Comparison of ENCODE assay signal across 9 cellular contexts in the genomic region with DNA sequence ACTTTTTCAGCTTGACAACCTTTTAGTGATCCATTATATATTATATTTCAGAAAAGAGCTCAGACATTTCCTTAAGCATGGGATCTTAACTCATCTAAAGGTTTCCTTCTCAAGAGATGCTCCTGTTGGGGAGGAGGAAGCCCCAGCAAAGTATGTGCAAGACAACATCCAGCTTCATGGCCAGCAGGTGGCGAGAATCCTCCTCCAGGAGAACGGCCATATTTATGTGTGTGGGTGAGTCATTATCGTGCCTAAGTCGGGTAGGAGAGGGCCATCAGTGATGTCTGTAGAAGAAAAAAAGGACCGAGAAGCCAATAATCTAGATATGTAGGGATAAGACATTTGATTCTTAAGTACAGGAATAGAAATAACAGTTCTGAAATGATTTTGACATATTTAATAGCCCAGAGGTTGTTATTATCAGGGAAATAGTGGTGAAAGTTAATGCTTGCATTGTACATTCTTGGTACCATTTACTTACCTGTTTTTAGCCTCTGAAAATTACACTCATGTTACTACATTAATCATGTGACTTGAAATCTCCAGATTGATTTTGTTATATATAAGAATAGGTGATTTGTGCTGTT. TPM values are rescaled to one million over a fixed set of nuclear protein-coding genes. Genes with fewer than 3 reads are reported as not detected.
A peak's percentile ranks its signal among the peaks of the same experiment; 100 is the strongest.
DNase-seq lines count a peak whose midpoint lies in the region; ATAC-seq, FAIRE-seq and TF ChIP-seq lines count a peak whose summit lies in the region.
"Had no signal": no experiment of that assay in that cellular context is flagged by ENCODE, and none has a peak within 500 bp of the region (broad histone marks: within the 10 kb centered on the region; RNA-seq: fewer than 3 reads in every experiment).

No MANE protein-coding gene starts in this region.

- H2AFZ ChIP-seq in HepG2 (ENCODE audit: low read length): no peak overlapping the region

- H3K36me3 Mint-ChIP-seq in stimulated activated memory B cell treated with anti-CD40 and anti-IgM and Interleukin-4, amounts not matched to agents 10 μg/mL and 1 μg/mL and 100 μg/mL, for 72 hours: peaks cover 88% of the 10 kb centered on the region

- POLR2A ChIA-PET in HepG2 (lab: Yijun Ruan, JAX): no interaction called here

- BruUV-seq in HepG2 (replicated peaks; lab: Mats Ljungman, UMichigan): no TSS peak

- no peak overlapping the region for H3K4me3 Mint-ChIP-seq in stimulated activated memory B cell treated with anti-CD40 and anti-IgM and Interleukin-4, amounts not matched to agents 10 μg/mL and 1 μg/mL and 100 μg/mL, for 72 hours

- no peaks in the 10 kb centered on the region for H3K27me3 Mint-ChIP-seq in stimulated activated memory B cell treated with anti-CD40 and anti-IgM and Interleukin-4, amounts not matched to agents 10 μg/mL and 1 μg/mL and 100 μg/mL, for 72 hours

- ATAC-seq in HepG2 (peak; percentile 83), right lobe of liver (no peak)
- ATAC-seq in stimulated activated memory B cell treated with anti-CD40 and anti-IgM and Interleukin-4, amounts not matched to agents 10 μg/mL and 1 μg/mL and 100 μg/mL, for 72 hours: no peak
- ATAC-seq: body of pancreas had no signal

- TF ChIP-seq RAD21 in HepG2 (CRISPR knock-in tag; IDR thresholded peaks at IDR 0.05): no peak

- WGBS in HepG2 (ENCODE audit: low lambda C conversion rate): 78% methylated on average over 5 of the region's 5 CpGs
- WGBS in right lobe of liver (ENCODE audit: insufficient coverage, low coverage, low lambda C conversion rate, missing lambda C conversion rate): 70% methylated on average over 5 of the region's 5 CpGs

- in situ Hi-C loops in HepG2 (cut with HindIII; ENCODE audit: extremely low pct_ligation_motif_present, low pct_unique_long_range_greater_than_20kb): no loop called here
- in situ Hi-C loops in KBM-7 (cut with MboI; ENCODE audit: low pct_unique_long_range_greater_than_20kb, low sequenced_read_pairs): no loop called here

- H3K27me3 ChIP-seq in HepG2 (ENCODE audit: control insufficient read depth in 1 of 2, insufficient read depth in 2 of 2, low read length in 2 of 2): no peaks in the 10 kb centered on the region
- no peaks in the 10 kb centered on the region for H3K27me3 ChIP-seq in right lobe of liver
- no peaks in the 10 kb centered on the region for H3K27me3 ChIP-seq in WERI-Rb-1 (ENCODE audit: insufficient read depth, low read depth, severe bottlenecking)
- H3K27me3 ChIP-seq: body of pancreas had no signal

- peaks cover 10 to 79% of the 10 kb centered on the region in 2 experiments for H3K36me3 ChIP-seq in HepG2 (replicated peaks in 1 of 2; ENCODE audit: control insufficient read depth in 1 of 2, insufficient read depth in 2 of 2, low read length in 2 of 2)
- peaks cover 0 to 93% (median 39%) of the 10 kb centered on the region in 4 donors for H3K36me3 ChIP-seq in right lobe of liver
- H3K36me3 ChIP-seq in WERI-Rb-1: peaks cover 98% of the 10 kb centered on the region

- H3K27ac ChIP-seq in HepG2 (ENCODE audit: extremely low read length, insufficient read depth, low read length) (no peak overlapping the region), right lobe of liver (no peak overlapping the region), WERI-Rb-1 (no peak overlapping the region)
- H3K27ac ChIP-seq: body of pancreas had no signal

- no peak overlapping the region for H3K4me2 ChIP-seq in HepG2 (ENCODE audit: low read depth, low read length)

- TF ChIP-seq EP300 in HepG2 (IDR thresholded peaks at IDR 0.05; ENCODE audit: low read depth in 2 of 2, low read length in 2 of 2) (no peak), HepG2 (CRISPR knock-in tag; IDR thresholded peaks at IDR 0.05; ENCODE audit: borderline replicate concordance) (no peak)

- peaks cover 8% of the 10 kb centered on the region for H3K4me1 Mint-ChIP-seq in stimulated activated memory B cell treated with anti-CD40 and anti-IgM and Interleukin-4, amounts not matched to agents 10 μg/mL and 1 μg/mL and 100 μg/mL, for 72 hours

- intact Hi-C loops in HepG2 (cut with micrococcal nuclease; ENCODE audit: unreplicated experiment): no loop called here
- intact Hi-C loops in right lobe of liver (cut with DNase I): no loop called here

- CTCF ChIA-PET in HepG2 (lab: Yijun Ruan, JAX; ENCODE audit: low intra/inter-chr PET ratio, low total read pairs): no interaction called here

- H3K9me3 Mint-ChIP-seq in stimulated activated memory B cell treated with anti-CD40 and anti-IgM and Interleukin-4, amounts not matched to agents 10 μg/mL and 1 μg/mL and 100 μg/mL, for 72 hours: no peaks in the 10 kb centered on the region

- FAIRE-seq in HepG2 (lab: Jason Lieb, UNC): no peak

- DNase-seq in HepG2 (ENCODE audit: low spot score) (peak; percentile 21), right lobe of liver (no peak), KBM-7 (peak; percentile 49), WERI-Rb-1 (peak; percentile 60), glomerular visceral epithelial cell (ENCODE audit: extremely low spot score) (peak; percentile 24), cerebellum (ENCODE audit: low spot score) (no peak)
- DNase-seq in NK-92 treated with Interleukin-12 subunit alpha and Interleukin-12 subunit beta, amount 100 ng/mL, for 24 hours (lab: John Stamatoyannopoulos, UW): no peak

- no peaks in the 10 kb centered on the region for H4K20me1 ChIP-seq in HepG2 (ENCODE audit: insufficient read depth, low read length)

- no peak overlapping the region for H3K9ac ChIP-seq in HepG2 (ENCODE audit: insufficient read depth, low read depth, low read length)

- H3K9me3 ChIP-seq in HepG2 (ENCODE audit: low read length) (no peaks in the 10 kb centered on the region), right lobe of liver (no peaks in the 10 kb centered on the region), WERI-Rb-1 (ENCODE audit: severe bottlenecking) (no peaks in the 10 kb centered on the region)
- H3K9me3 ChIP-seq: body of pancreas had no signal

- H3K79me2 ChIP-seq in HepG2 (ENCODE audit: insufficient read depth, low read length): no peaks in the 10 kb centered on the region

- H3K4me3 ChIP-seq in HepG2 (replicated peaks in 1 of 3; ENCODE audit: insufficient read depth in 1 of 3, low read depth in 2 of 3, low read length in 3 of 3) (no peak overlapping the region), right lobe of liver (no peak overlapping the region), WERI-Rb-1 (ENCODE audit: low read depth, low read length) (no peak overlapping the region)
- H3K4me3 ChIP-seq: body of pancreas had no signal

- H3K27ac Mint-ChIP-seq in stimulated activated memory B cell treated with anti-CD40 and anti-IgM and Interleukin-4, amounts not matched to agents 10 μg/mL and 1 μg/mL and 100 μg/mL, for 72 hours: no peak overlapping the region

- TF ChIP-seq POLR2A in HepG2 (IDR thresholded peaks at IDR 0.05; ENCODE audit: insufficient read depth in 1 of 2, low read depth in 2 of 2, low read length in 2 of 2) (no peak), right lobe of liver (IDR thresholded peaks at IDR 0.05) (no peak)

- peak; percentile 36 for TF ChIP-seq CTCF in HepG2 (CRISPR knock-in tag; IDR thresholded peaks at IDR 0.05)
- TF ChIP-seq CTCF in right lobe of liver (IDR thresholded peaks at IDR 0.05): peak in 2 of 4 donors; percentile 4 to 12
- peak; percentile 60 for TF ChIP-seq CTCF in WERI-Rb-1 (IDR thresholded peaks at IDR 0.05; ENCODE audit: low read depth, low read length)

- H3K4me1 ChIP-seq in HepG2 (ENCODE audit: insufficient read depth, low read length): no peaks in the 10 kb centered on the region
- no peaks in the 10 kb centered on the region for H3K4me1 ChIP-seq in right lobe of liver
- H3K4me1 ChIP-seq: body of pancreas had no signal

RNA-seq across cellular contexts. Expression of gene MTRR, which starts 28.2 kb away (rescaled TPM):
- total RNA-seq in HepG2 (2016; rRNA removed; fragmentation: Illumina TruSeq; extraction: Trizol): 39.2 and 43.1 TPM in 2 replicates
- total RNA-seq in HepG2 (2016; cell fraction: cytosol; rRNA removed; fragmentation: Illumina TruSeq; extraction: Trizol; ENCODE audit: low read depth): 9.6 and 9.7 TPM in 2 replicates
- 44.7 and 46.0 TPM in 2 replicates for total RNA-seq in HepG2 (2016; cell fraction: insoluble cytoplasmic fraction; rRNA removed; fragmentation: Illumina TruSeq; extraction: Trizol)
- total RNA-seq in HepG2 (2016; cell fraction: membrane; rRNA removed; fragmentation: Illumina TruSeq; extraction: Trizol): 19.2 TPM in 2 replicates
- total RNA-seq in HepG2 (2016; cell fraction: nucleus; rRNA removed; fragmentation: Illumina TruSeq; extraction: Trizol): 73.8 and 83.7 TPM in 2 replicates
- 53.9 and 59.2 TPM in 2 replicates for polyA plus RNA-seq in HepG2 (2011; rRNA removed)
- 24.6 and 29.6 TPM in 2 replicates for polyA plus RNA-seq in HepG2 (2011; cell fraction: cytosol; rRNA removed)
- 76.6 and 78.8 TPM in 2 replicates for polyA plus RNA-seq in HepG2 (2011; cell fraction: nucleus; rRNA removed)
- 27.0 and 30.9 TPM in 2 replicates for polyA plus RNA-seq in HepG2 (2012)
- 5.1 and 6.8 TPM in 2 replicates for polyA plus RNA-seq in HepG2 (2016; cell fraction: cytosol; fragmentation: Illumina TruSeq; extraction: Trizol; ENCODE audit: low read depth)
- polyA plus RNA-seq in HepG2 (2016; cell fraction: insoluble cytoplasmic fraction; fragmentation: Illumina TruSeq; extraction: Trizol; ENCODE audit: low read depth): 49.7 and 51.4 TPM in 2 replicates
- 15.2 and 18.8 TPM in 2 replicates for polyA plus RNA-seq in HepG2 (2016; cell fraction: membrane; fragmentation: Illumina TruSeq; extraction: Trizol; ENCODE audit: low read depth)
- 66.9 and 74.7 TPM in 2 replicates for polyA plus RNA-seq in HepG2 (2016; cell fraction: nucleus; fragmentation: Illumina TruSeq; extraction: Trizol; ENCODE audit: insufficient read depth, low read depth)
- polyA minus RNA-seq in HepG2 (2011; rRNA and poly(A)+ RNA removed; ENCODE audit: low replicate concordance): 87.7 and 260 TPM in 2 replicates
- polyA minus RNA-seq in HepG2 (2011; cell fraction: cytosol; rRNA and poly(A)+ RNA removed): 25.6 and 30.9 TPM in 2 replicates
- polyA minus RNA-seq in HepG2 (2011; cell fraction: nucleus; rRNA and poly(A)+ RNA removed): 211 and 212 TPM in 2 replicates
- total RNA-seq in right lobe of liver: 10 to 100 TPM; 31.5 to 42.1 (median 36.7) TPM
- total RNA-seq in cerebellum: 38.0 TPM

RNA-seq across cellular contexts. Expression of gene FASTKD3, which starts 28.3 kb away (rescaled TPM):
- total RNA-seq in HepG2 (2016; rRNA removed; fragmentation: Illumina TruSeq; extraction: Trizol): 17.8 and 24.8 TPM in 2 replicates
- 7.2 and 7.8 TPM in 2 replicates for total RNA-seq in HepG2 (2016; cell fraction: cytosol; rRNA removed; fragmentation: Illumina TruSeq; extraction: Trizol; ENCODE audit: low read depth)
- total RNA-seq in HepG2 (2016; cell fraction: insoluble cytoplasmic fraction; rRNA removed; fragmentation: Illumina TruSeq; extraction: Trizol): 16.7 and 28.2 TPM in 2 replicates
- total RNA-seq in HepG2 (2016; cell fraction: membrane; rRNA removed; fragmentation: Illumina TruSeq; extraction: Trizol): 8.9 and 14.9 TPM in 2 replicates
- 16.4 and 17.2 TPM in 2 replicates for total RNA-seq in HepG2 (2016; cell fraction: nucleus; rRNA removed; fragmentation: Illumina TruSeq; extraction: Trizol)
- polyA plus RNA-seq in HepG2 (2011; rRNA removed): 6.3 and 6.9 TPM in 2 replicates
- polyA plus RNA-seq in HepG2 (2011; cell fraction: cytosol; rRNA removed): 2.8 and 4.2 TPM in 2 replicates
- polyA plus RNA-seq in HepG2 (2011; cell fraction: nucleus; rRNA removed): 4.9 and 9.0 TPM in 2 replicates
- polyA plus RNA-seq in HepG2 (2012): 6.8 and 8.0 TPM in 2 replicates
- polyA plus RNA-seq in HepG2 (2016; cell fraction: cytosol; fragmentation: Illumina TruSeq; extraction: Trizol; ENCODE audit: low read depth): 2.4 and 3.0 TPM in 2 replicates
- polyA plus RNA-seq in HepG2 (2016; cell fraction: insoluble cytoplasmic fraction; fragmentation: Illumina TruSeq; extraction: Trizol; ENCODE audit: low read depth): 21.6 and 23.1 TPM in 2 replicates
- polyA plus RNA-seq in HepG2 (2016; cell fraction: membrane; fragmentation: Illumina TruSeq; extraction: Trizol; ENCODE audit: low read depth): 4.2 and 4.6 TPM in 2 replicates
- polyA plus RNA-seq in HepG2 (2016; cell fraction: nucleus; fragmentation: Illumina TruSeq; extraction: Trizol; ENCODE audit: insufficient read depth, low read depth): 23.7 and 30.6 TPM in 2 replicates
- polyA minus RNA-seq in HepG2 (2011; rRNA and poly(A)+ RNA removed; ENCODE audit: low replicate concordance): 1.4 and 11.6 TPM in 2 replicates
- 3.3 and 3.9 TPM in 2 replicates for polyA minus RNA-seq in HepG2 (2011; cell fraction: cytosol; rRNA and poly(A)+ RNA removed)
- polyA minus RNA-seq in HepG2 (2011; cell fraction: nucleus; rRNA and poly(A)+ RNA removed): 12.0 and 15.3 TPM in 2 replicates
- 1 to 10 TPM; 3.8 to 9.6 (median 6.1) TPM for total RNA-seq in right lobe of liver
- 13.6 TPM for total RNA-seq in cerebellum

RNA-seq across cellular contexts. Expression of gene CFAP90, which starts 46.2 kb away (rescaled TPM):
- total RNA-seq in HepG2 (2016; rRNA removed; fragmentation: Illumina TruSeq; extraction: Trizol) (0.11 and 0.20 TPM in 2 replicates), right lobe of liver (under 1 TPM in 4 of 6 experiments, not detected in 2; 0.10 to 0.64 (median 0.41) TPM), cerebellum (2.7 TPM)
- not detected in 2 replicates for total RNA-seq in HepG2 (2016; cell fraction: cytosol; rRNA removed; fragmentation: Illumina TruSeq; extraction: Trizol; ENCODE audit: low read depth)
- not detected in 2 replicates for total RNA-seq in HepG2 (2016; cell fraction: insoluble cytoplasmic fraction; rRNA removed; fragmentation: Illumina TruSeq; extraction: Trizol)
- total RNA-seq in HepG2 (2016; cell fraction: membrane; rRNA removed; fragmentation: Illumina TruSeq; extraction: Trizol): not detected in 2 replicates
- not detected in 2 replicates for total RNA-seq in HepG2 (2016; cell fraction: nucleus; rRNA removed; fragmentation: Illumina TruSeq; extraction: Trizol)
- not detected in 2 replicates for polyA plus RNA-seq in HepG2 (2011; rRNA removed)
- polyA plus RNA-seq in HepG2 (2011; cell fraction: cytosol; rRNA removed): not detected in 2 replicates
- not detected in 2 replicates for polyA plus RNA-seq in HepG2 (2011; cell fraction: nucleus; rRNA removed)
- polyA plus RNA-seq in HepG2 (2012): 0.09 TPM in 1 of 2 replicates, not detected in the other
- 0.10 TPM in 1 of 2 replicates, not detected in the other for polyA plus RNA-seq in HepG2 (2016; cell fraction: cytosol; fragmentation: Illumina TruSeq; extraction: Trizol; ENCODE audit: low read depth)
- not detected in 2 replicates for polyA plus RNA-seq in HepG2 (2016; cell fraction: insoluble cytoplasmic fraction; fragmentation: Illumina TruSeq; extraction: Trizol; ENCODE audit: low read depth)
- polyA plus RNA-seq in HepG2 (2016; cell fraction: membrane; fragmentation: Illumina TruSeq; extraction: Trizol; ENCODE audit: low read depth): 0.25 TPM in 1 of 2 replicates, not detected in the other
- polyA plus RNA-seq in HepG2 (2016; cell fraction: nucleus; fragmentation: Illumina TruSeq; extraction: Trizol; ENCODE audit: insufficient read depth, low read depth): not detected in 2 replicates
- polyA minus RNA-seq in HepG2 (2011; rRNA and poly(A)+ RNA removed; ENCODE audit: low replicate concordance): not detected in 2 replicates
- polyA minus RNA-seq in HepG2 (2011; cell fraction: cytosol; rRNA and poly(A)+ RNA removed): not detected in 2 replicates
- polyA minus RNA-seq in HepG2 (2011; cell fraction: nucleus; rRNA and poly(A)+ RNA removed): not detected in 2 replicates

Comparison
In these comparisons a context has a peak if more than half of its experiments do, and no peak if none do; other contexts are left out.
1. DNase-seq: peak in HepG2 (single experiment), KBM-7 (single experiment), WERI-Rb-1 (single experiment) and glomerular visceral epithelial cell (single experiment); none in right lobe of liver (0 of 3), NK-92 treated with Interleukin-12 subunit alpha and Interleukin-12 subunit beta, amount 100 ng/mL, for 24 hours (single experiment) and cerebellum (single experiment).